9 cellular contexts compared by ENCODE assay signal in the genomic region with DNA sequence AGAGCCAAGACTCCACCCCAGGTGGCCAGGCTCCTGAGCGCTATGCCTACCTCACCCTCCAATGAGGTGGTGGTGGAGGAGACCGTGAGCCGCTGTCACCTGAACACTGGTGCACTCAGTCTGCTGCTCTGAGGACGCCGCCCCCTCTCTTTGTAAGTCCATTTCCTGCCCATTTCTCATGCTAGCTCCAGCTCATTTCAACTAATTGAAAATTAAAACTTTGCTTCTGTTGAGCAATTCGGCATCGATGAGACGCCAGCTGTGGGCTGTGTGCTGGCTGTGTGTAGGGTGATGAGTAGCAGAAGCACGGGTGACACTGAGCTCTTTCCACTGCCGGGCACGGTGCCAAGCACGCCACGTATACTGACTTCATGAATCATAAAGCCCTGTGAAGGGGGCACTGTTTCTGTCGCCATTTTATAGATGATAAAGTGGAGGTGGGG. TPM values are rescaled to one million over a fixed set of nuclear protein-coding genes. Genes with fewer than 3 reads are reported as not detected.
A peak's percentile ranks its signal among the peaks of the same experiment; 100 is the strongest.
DNase-seq lines count a peak whose midpoint lies in the region; ATAC-seq and TF ChIP-seq lines count a peak whose summit lies in the region.
"Had no signal": no experiment of that assay in that cellular context is flagged by ENCODE, and none has a peak within 500 bp of the region (broad histone marks: within the 10 kb centered on the region; RNA-seq: fewer than 3 reads in every experiment).

No MANE protein-coding gene starts in this region.

- no peaks in the 10 kb centered on the region for H3K9me3 Mint-ChIP-seq in WTC11

- no peaks in the 10 kb centered on the region for H3K9me3 ChIP-seq in body of pancreas

- intact Hi-C loops in body of pancreas (cut with DNase I) = no loop called here

- H3K27me3 ChIP-seq in body of pancreas = no peaks in the 10 kb centered on the region

- H3K4me1 ChIP-seq in body of pancreas = peaks cover 12% of the 10 kb centered on the region

- no peaks in the 10 kb centered on the region for H3K36me3 Mint-ChIP-seq in WTC11

- H3K27me3 Mint-ChIP-seq in WTC11 (ENCODE audit: low read depth) = no peaks in the 10 kb centered on the region; the same call in 1 of the 2 replicates

- no peaks in the 10 kb centered on the region for H3K36me3 ChIP-seq in body of pancreas (replicated peaks in 1 of 2; ENCODE audit: insufficient read depth in 1 of 2, low read depth in 2 of 2)

- H3K4me3 Mint-ChIP-seq in WTC11 = no peak overlapping the region

- H3K27ac Mint-ChIP-seq in WTC11 = no peak overlapping the region

- CTCF ChIA-PET in WTC11 (lab: Charles Lee) = interaction anchor here (0.9 to 2.3 kb wide), 9 partner anchors 10 to 128 kb away, joined by 3 to 16 read pairs (median 6); no protein-coding TSS in a partner anchor

- H3K4me3 ChIP-seq in body of pancreas = no peak overlapping the region

- POLR2A ChIA-PET in WTC11 (lab: Charles Lee) = interaction anchor here (1.5 kb wide), 2 partner anchors 9 to 18 kb away, joined by 3 to 4 read pairs; no protein-coding TSS in a partner anchor

- peaks cover 30% of the 10 kb centered on the region for H3K4me1 Mint-ChIP-seq in WTC11

- WGBS in body of pancreas, 2 donors = 0 to 15% methylated on average over 1 to 14 of the region's 14 CpGs

- ATAC-seq in WTC11 (peak; percentile 51), body of pancreas (no peak), GM19395 (IDR thresholded peaks at IDR 0.05; ENCODE audit: unreplicated experiment) (no peak)

- no peak for TF ChIP-seq CTCF in WTC11 (IDR thresholded peaks at IDR 0.05)
- TF ChIP-seq CTCF in body of pancreas (IDR thresholded peaks at IDR 0.05) = no peak

- no peak for TF ChIP-seq POLR2A in body of pancreas (IDR thresholded peaks at IDR 0.05)

- peak overlapping the region in 2 of 4 donors; percentile 29 to 74 for H3K27ac ChIP-seq in body of pancreas
- H3K27ac ChIP-seq: 22Rv1 had no signal

- DNase-seq in DMS 273 (lab: John Stamatoyannopoulos, UW; ENCODE audit: unreplicated experiment) (peak; percentile 42), DMS 273 treated with DMSO at 0.1 percent for 48 hours (lab: John Stamatoyannopoulos, UW) (no peak), WTC11 (ENCODE audit: low spot score) (no peak), body of pancreas (peak; percentile 45 to 81 (median 64)), mesenteric fat pad (ENCODE audit: low spot score) (peak; percentile 93), NCI-H187 (lab: John Stamatoyannopoulos, UW) (no peak)
- peak; percentile 89 to 92 for DNase-seq in stimulated activated CD8-positive, alpha-beta memory T cell treated with anti-CD3 and anti-CD28 coated beads, Interleukin-7, amount 100 ng/mL, for 1 hour (ENCODE audit: low read depth in 2 of 2)

TF ChIP-seq in WTC11, 78 proteins besides CTCF, POLR2A, EP300 and RAD21:
- TF ChIP-seq, protein P1, sequence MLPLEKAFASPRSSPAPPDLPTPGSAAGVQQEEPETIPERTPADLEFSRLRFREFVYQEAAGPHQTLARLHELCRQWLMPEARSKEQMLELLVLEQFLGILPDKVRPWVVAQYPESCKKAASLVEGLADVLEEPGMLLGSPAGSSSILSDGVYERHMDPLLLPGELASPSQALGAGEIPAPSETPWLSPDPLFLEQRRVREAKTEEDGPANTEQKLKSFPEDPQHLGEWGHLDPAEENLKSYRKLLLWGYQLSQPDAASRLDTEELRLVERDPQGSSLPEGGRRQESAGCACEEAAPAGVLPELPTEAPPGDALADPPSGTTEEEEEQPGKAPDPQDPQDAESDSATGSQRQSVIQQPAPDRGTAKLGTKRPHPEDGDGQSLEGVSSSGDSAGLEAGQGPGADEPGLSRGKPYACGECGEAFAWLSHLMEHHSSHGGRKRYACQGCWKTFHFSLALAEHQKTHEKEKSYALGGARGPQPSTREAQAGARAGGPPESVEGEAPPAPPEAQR (CRISPR knock-in tag; IDR thresholded peaks at IDR 0.05) = no peak
- TF ChIP-seq ZNF416 (CRISPR knock-in tag; IDR thresholded peaks at IDR 0.05) (no peak), SP1 (CRISPR knock-in tag; conservative IDR thresholded peaks at IDR 0.05) (no peak)

RNA-seq across cellular contexts. Expression of a gene that starts 11.2 kb away (rescaled TPM):
- total RNA-seq in WTC11 (2021) = 1.6 to 2.7 TPM (median 2.1 TPM) in 3 replicates
- total RNA-seq in body of pancreas = 10 to 100 TPM; 13.7 to 28.7 TPM
- total RNA-seq in mesenteric fat pad = 95.6 TPM

RNA-seq across cellular contexts. Expression of a gene that starts 51.8 kb away (rescaled TPM):
- total RNA-seq in WTC11 (2021) = 22.1 to 29.0 TPM (median 27.5 TPM) in 3 replicates
- 10 to 100 TPM; 54.0 to 63.3 TPM for total RNA-seq in body of pancreas
- 143 TPM for total RNA-seq in mesenteric fat pad

Comparison
In these comparisons a context has a peak if more than half of its experiments do, and no peak if none do; other contexts are left out.
1. DNase-seq: peak in DMS 273 (single experiment), body of pancreas (4 of 4), mesenteric fat pad (single experiment) and stimulated activated CD8-positive, alpha-beta memory T cell treated with anti-CD3 and anti-CD28 coated beads, Interleukin-7, amount 100 ng/mL, for 1 hour (2 of 2); none in DMS 273 treated with DMSO at 0.1 percent for 48 hours (single experiment), WTC11 (single experiment) and NCI-H187 (0 of 2).